In genomic region chr14:83558946-83559345, GRCh38 we compare ENCODE assay signal across 27 cellular contexts.
"Had no signal": no experiment of that assay in that cellular context is flagged by ENCODE, and none has a peak within 500 bp of the region (broad histone marks: within the 10 kb centered on the region; RNA-seq: fewer than 3 reads in every experiment).

No MANE protein-coding gene starts in this region.

- H3K27ac Mint-ChIP-seq: natural killer cell; nephron; neural progenitor cell; progenitor cell of endocrine pancreas; stimulated activated effector memory CD8-positive, alpha-beta T cell treated with anti-CD3 and anti-CD28 coated beads, Interleukin-12 subunit alpha, Interleukin-12 subunit beta, amount 100 ng/mL, for 72 hours; stimulated activated naive B cell treated with anti-CD40 and anti-IgM and Interleukin-4, amounts not matched to agents 10 μg/mL and 1 μg/mL and 100 μg/mL, for 72 hours; stimulated activated naive CD8-positive, alpha-beta T cell treated with anti-CD3 and anti-CD28 coated beads, Interleukin-15, Interleukin-2, amounts not matched to agents 100 ng/mL and 50 ng/mL, for 24 hours had no signal

- H3K27ac ChIP-seq: neural progenitor cell, pancreas, psoas muscle, right lobe of liver, sigmoid colon, stomach, thoracic aorta, thyroid gland, tibial nerve, upper lobe of left lung, vagina had no signal

- H3K36me3 Mint-ChIP-seq: natural killer cell; neural progenitor cell; stimulated activated effector memory CD8-positive, alpha-beta T cell treated with anti-CD3 and anti-CD28 coated beads, Interleukin-12 subunit alpha, Interleukin-12 subunit beta, amount 100 ng/mL, for 72 hours; stimulated activated naive B cell treated with anti-CD40 and anti-IgM and Interleukin-4, amounts not matched to agents 10 μg/mL and 1 μg/mL and 100 μg/mL, for 72 hours had no signal

- DNase-seq: natural killer cell; occipital lobe; pancreas; posterior cingulate gyrus; psoas muscle; right cardiac atrium; right lobe of liver; sigmoid colon; small intestine; stimulated activated CD4-positive, alpha-beta T cell treated with anti-CD3 and anti-CD28 coated beads, Interleukin-15, amount 100 ng/mL, for 24 hours; stimulated activated CD4-positive, alpha-beta T cell treated with anti-CD3 and anti-CD28 coated beads, Interleukin-2, amount 100 ng/mL, for 24 hours; stimulated activated CD4-positive, alpha-beta T cell treated with anti-CD3 and anti-CD28 coated beads, Interleukin-2, amount 100 ng/mL, for 48 hours; stimulated activated CD4-positive, alpha-beta T cell treated with anti-CD3 and anti-CD28 coated beads, Interleukin-4, amount 100 ng/mL, for 24 hours; stimulated activated naive B cell treated with anti-CD40 and anti-IgM and Interleukin-4, amounts not matched to agents 10 μg/mL and 1 μg/mL and 100 μg/mL, for 72 hours; stimulated activated naive CD4-positive, alpha-beta T cell treated with Interleukin-2 at 50 U/mL for 16 hours; stomach; thyroid gland; trophoblast cell; upper lobe of left lung had no signal

- H3K9me3 ChIP-seq: pancreas, right lobe of liver, thoracic aorta, thyroid gland, upper lobe of left lung, vagina had no signal

- ATAC-seq: natural killer cell; pancreas; psoas muscle; right cardiac atrium; right lobe of liver; stimulated activated effector memory CD8-positive, alpha-beta T cell treated with anti-CD3 and anti-CD28 coated beads, Interleukin-12 subunit alpha, Interleukin-12 subunit beta, amount 100 ng/mL, for 72 hours; stimulated activated naive B cell treated with anti-CD40 and anti-IgM and Interleukin-4, amounts not matched to agents 10 μg/mL and 1 μg/mL and 100 μg/mL, for 72 hours had no signal

- H3K36me3 ChIP-seq: neural progenitor cell, pancreas, right lobe of liver, sigmoid colon, stomach, thoracic aorta, thyroid gland, tibial nerve, upper lobe of left lung, vagina had no signal

- H3K4me3 Mint-ChIP-seq: natural killer cell; nephron; neural progenitor cell; stimulated activated effector memory CD8-positive, alpha-beta T cell treated with anti-CD3 and anti-CD28 coated beads, Interleukin-12 subunit alpha, Interleukin-12 subunit beta, amount 100 ng/mL, for 72 hours; stimulated activated naive B cell treated with anti-CD40 and anti-IgM and Interleukin-4, amounts not matched to agents 10 μg/mL and 1 μg/mL and 100 μg/mL, for 72 hours; stimulated activated naive CD8-positive, alpha-beta T cell treated with anti-CD3 and anti-CD28 coated beads, Interleukin-15, Interleukin-2, amounts not matched to agents 100 ng/mL and 50 ng/mL, for 24 hours had no signal

- H3K9me3 Mint-ChIP-seq: nephron, neural progenitor cell had no signal

- H3K4me1 ChIP-seq: neural progenitor cell, pancreas, psoas muscle, right lobe of liver, sigmoid colon, stomach, thyroid gland, tibial nerve, upper lobe of left lung, vagina had no signal

- H3K4me1 Mint-ChIP-seq: natural killer cell; nephron; neural progenitor cell; stimulated activated effector memory CD8-positive, alpha-beta T cell treated with anti-CD3 and anti-CD28 coated beads, Interleukin-12 subunit alpha, Interleukin-12 subunit beta, amount 100 ng/mL, for 72 hours; stimulated activated naive B cell treated with anti-CD40 and anti-IgM and Interleukin-4, amounts not matched to agents 10 μg/mL and 1 μg/mL and 100 μg/mL, for 72 hours had no signal

- H3K4me3 ChIP-seq: neural progenitor cell, pancreas, psoas muscle, right lobe of liver, sigmoid colon, stomach, thoracic aorta, thyroid gland, tibial nerve, upper lobe of left lung, vagina had no signal

- H3K27me3 ChIP-seq: neural progenitor cell, pancreas, right lobe of liver, sigmoid colon, stomach, thyroid gland, tibial nerve, upper lobe of left lung, vagina had no signal

- H3K27me3 Mint-ChIP-seq: progenitor cell of endocrine pancreas; stimulated activated naive B cell treated with anti-CD40 and anti-IgM and Interleukin-4, amounts not matched to agents 10 μg/mL and 1 μg/mL and 100 μg/mL, for 72 hours; stimulated activated naive CD8-positive, alpha-beta T cell treated with anti-CD3 and anti-CD28 coated beads, Interleukin-15, Interleukin-2, amounts not matched to agents 100 ng/mL and 50 ng/mL, for 24 hours had no signal
